Comparison of ENCODE assay signal across 34 cellular contexts in the genomic region with DNA sequence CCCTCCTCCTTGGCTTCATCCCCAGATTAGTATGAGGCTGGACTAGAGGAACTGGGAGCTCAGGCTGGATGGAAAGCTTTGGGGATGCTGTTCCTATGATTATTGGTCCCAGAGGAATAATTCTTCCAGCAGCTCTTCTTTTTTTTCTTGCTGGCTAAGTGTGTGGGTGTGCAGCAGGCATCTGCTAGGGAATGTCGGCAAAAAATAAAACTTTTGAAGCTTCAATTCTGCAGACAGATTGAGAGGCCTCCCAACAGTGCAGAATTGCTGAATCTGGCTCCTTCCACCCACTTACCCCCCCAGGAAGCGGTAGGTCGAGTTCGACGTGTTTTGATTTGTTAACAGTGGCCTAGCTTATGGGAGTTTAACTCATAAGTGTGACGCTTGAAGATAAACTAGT.
A peak's percentile ranks its signal among the peaks of the same experiment; 100 is the strongest.
DNase-seq lines count a peak whose midpoint lies in the region; ATAC-seq, FAIRE-seq and TF ChIP-seq lines count a peak whose summit lies in the region.
"Had no signal": no experiment of that assay in that cellular context is flagged by ENCODE, and none has a peak within 500 bp of the region (broad histone marks: within the 10 kb centered on the region; RNA-seq: fewer than 3 reads in every experiment).

No MANE protein-coding gene starts in this region.

- H3K27me3 Mint-ChIP-seq in activated T-cell treated with anti-CD3 and anti-CD28 coated beads, Interleukin-2, amount 50 U/mL, for 4 hours (ENCODE audit: low read depth) = peaks cover 5% of the 10 kb centered on the region
- H3K27me3 Mint-ChIP-seq: activated CD4-positive, alpha-beta T cell treated with anti-CD3 and anti-CD28 coated beads, Interleukin-2, amount 10 ng/mL, durations not matched to agents 24 days and 14 days; activated T-cell treated with anti-CD3 and anti-CD28 coated beads, Interleukin-2, amount 50 U/mL, for 24 hours had no signal

- no peak overlapping the region for H3K4me3 ChIP-seq in vagina
- H3K4me3 ChIP-seq: body of pancreas, colonic mucosa, left lung, ovary, SJCRH30 had no signal

- intact Hi-C loops in vagina (cut with DNase I) = no loop called here

- ATAC-seq in activated T-cell treated with anti-CD3 and anti-CD28 coated beads, Interleukin-2, amount 50 U/mL, for 4 hours = no peak
- ATAC-seq: body of pancreas, left lung, natural killer cell, right cardiac atrium had no signal

- peak overlapping the region; percentile 45 for H3K27ac ChIP-seq in vagina
- H3K27ac ChIP-seq: 22Rv1, body of pancreas, colonic mucosa, left lung, ovary, SJCRH30 had no signal

- no peaks in the 10 kb centered on the region for H3K36me3 ChIP-seq in vagina
- H3K36me3 ChIP-seq: colonic mucosa, left lung, ovary, SJCRH30 had no signal

- H3K4me1 ChIP-seq in vagina = peaks cover 10% of the 10 kb centered on the region
- H3K4me1 ChIP-seq: colonic mucosa, SJCRH30 had no signal

- no peaks in the 10 kb centered on the region for H3K4me1 Mint-ChIP-seq in activated T-cell treated with anti-CD3 and anti-CD28 coated beads, Interleukin-2, amount 50 U/mL, for 4 hours (ENCODE audit: low read depth)
- H3K4me1 Mint-ChIP-seq: activated CD4-positive, alpha-beta T cell treated with anti-CD3 and anti-CD28 coated beads, Interleukin-2, amount 10 ng/mL, durations not matched to agents 24 days and 14 days; mesothelial cell of epicardium had no signal

- no peaks in the 10 kb centered on the region for H3K27me3 ChIP-seq in vagina
- H3K27me3 ChIP-seq: body of pancreas, colonic mucosa, left lung, ovary, SJCRH30 had no signal

- peaks cover 4% of the 10 kb centered on the region for H3K9me3 Mint-ChIP-seq in activated T-cell treated with anti-CD3 and anti-CD28 coated beads, Interleukin-2, amount 50 U/mL, for 4 hours
- H3K9me3 Mint-ChIP-seq: CD4-positive, alpha-beta T cell; natural killer cell had no signal

- peak; percentile 78 for FAIRE-seq in endometrium (lab: Jason Lieb, UNC)
- FAIRE-seq: H1 had no signal

- peak; percentile 35 for DNase-seq in DMS 273 (lab: John Stamatoyannopoulos, UW; ENCODE audit: unreplicated experiment)
- no peak for DNase-seq in DMS 273 treated with DMSO at 0.1 percent for 48 hours (lab: John Stamatoyannopoulos, UW)
- peak; percentile 47 for DNase-seq in myocyte (ENCODE audit: low read depth)
- DNase-seq in vagina (ENCODE audit: extremely low spot score in 2 of 2) = no peak
- DNase-seq in activated T-cell treated with anti-CD3 and anti-CD28 coated beads, Interleukin-2, amount 50 U/mL, for 4 hours = no peak
- DNase-seq in NCI-H82 (lab: John Stamatoyannopoulos, UW) = no peak
- DNase-seq in COLO668 (lab: John Stamatoyannopoulos, UW; ENCODE audit: unreplicated experiment) = no peak
- DNase-seq: activated CD4-positive, alpha-beta T cell treated with anti-CD3 and anti-CD28 coated beads, Interleukin-2, amount 10 ng/mL, durations not matched to agents 24 days and 14 days; activated T-cell treated with anti-CD3 and anti-CD28 coated beads, Interleukin-2, amount 50 U/mL, for 24 hours; AML-193; body of pancreas; CD4-positive, alpha-beta T cell; colonic mucosa; DMS153; effector memory CD4-positive, alpha-beta T cell; erythroblast; foreskin melanocyte; hypothalamus; immature natural killer cell; left lung; natural killer cell; NCI-H1092; NCI-H187 treated with DMSO at 0.1 percent for 48 hours; NCI-H526 treated with DMSO at 0.1 percent for 48 hours; ovary; right cardiac atrium; SJCRH30; stimulated activated CD4-positive, alpha-beta T cell treated with anti-CD3 and anti-CD28 coated beads, Interleukin-4, amount 100 ng/mL, for 4 hours; stimulated activated naive CD4-positive, alpha-beta T cell had no signal

- no peak for TF ChIP-seq POLR2A in vagina (IDR thresholded peaks at IDR 0.05)

- no peak for TF ChIP-seq CTCF in vagina (IDR thresholded peaks at IDR 0.05)

- no peaks in the 10 kb centered on the region for H3K9me3 ChIP-seq in vagina
- H3K9me3 ChIP-seq: body of pancreas, colonic mucosa, ovary, SJCRH30 had no signal

- H3K4me3 Mint-ChIP-seq in activated T-cell treated with anti-CD3 and anti-CD28 coated beads, Interleukin-2, amount 50 U/mL, for 4 hours = no peak overlapping the region
- H3K4me3 Mint-ChIP-seq: activated CD4-positive, alpha-beta T cell treated with anti-CD3 and anti-CD28 coated beads, Interleukin-2, amount 10 ng/mL, durations not matched to agents 24 days and 14 days; activated T-cell treated with anti-CD3 and anti-CD28 coated beads, Interleukin-2, amount 50 U/mL, for 24 hours; CD4-positive, alpha-beta T cell; IgD-negative memory B cell; immature natural killer cell; mesothelial cell of epicardium; natural killer cell had no signal

- no peaks in the 10 kb centered on the region for H3K36me3 Mint-ChIP-seq in activated T-cell treated with anti-CD3 and anti-CD28 coated beads, Interleukin-2, amount 50 U/mL, for 4 hours (ENCODE audit: insufficient read depth)
- H3K36me3 Mint-ChIP-seq: mesothelial cell of epicardium, natural killer cell had no signal

Comparison
In these comparisons a context has a peak if more than half of its experiments do, and no peak if none do; other contexts are left out.
1. DNase-seq: peak in DMS 273 (single experiment) and myocyte (single experiment); none in DMS 273 treated with DMSO at 0.1 percent for 48 hours (single experiment), vagina (0 of 2), activated T-cell treated with anti-CD3 and anti-CD28 coated beads, Interleukin-2, amount 50 U/mL, for 4 hours (single experiment), NCI-H82 (single experiment) and COLO668 (single experiment).